In genomic region chr7:74064696-74065095, GRCh38 we compare ENCODE assay signal across 24 cellular contexts. TPM values are rescaled to one million over a fixed set of nuclear protein-coding genes. Genes with fewer than 3 reads are reported as not detected.
"Had no signal": no experiment of that assay in that cellular context is flagged by ENCODE, and none has a peak within 500 bp of the region (broad histone marks: within the 10 kb centered on the region; RNA-seq: fewer than 3 reads in every experiment).

No MANE protein-coding gene starts in this region.

- H3K27ac ChIP-seq: dorsolateral prefrontal cortex, esophagus squamous epithelium, heart right ventricle, neutrophil, parathyroid adenoma, right atrium auricular region, sigmoid colon, transverse colon, upper lobe of right lung, uterus had no signal

- H3K27me3 ChIP-seq: dorsolateral prefrontal cortex, esophagus squamous epithelium, heart right ventricle, neutrophil, right atrium auricular region, sigmoid colon, transverse colon, upper lobe of right lung, uterus had no signal

- H3K9me3 ChIP-seq: esophagus squamous epithelium, heart right ventricle, mucosa of descending colon, neutrophil, right atrium auricular region, sigmoid colon, transverse colon, upper lobe of right lung, uterus had no signal

- H3K36me3 ChIP-seq: neutrophil, transverse colon, uterus had no signal

- H3K4me3 ChIP-seq: dorsolateral prefrontal cortex, esophagus squamous epithelium, heart right ventricle, mucosa of descending colon, right atrium auricular region, sigmoid colon, transverse colon, upper lobe of right lung, uterus had no signal

- H3K4me1 ChIP-seq: uterus had no signal

- DNase-seq: cerebellar nuclear complex; dorsolateral prefrontal cortex; effector CD4-positive, alpha-beta T cell; endodermal cell; erythroblast; esophagus squamous epithelium; foreskin melanocyte; glutamatergic neuron; heart right ventricle; hippocampal formation; mesenchymal stem cell; naive B cell; sigmoid colon; stimulated activated CD4-positive, alpha-beta T cell treated with anti-CD3 and anti-CD28 coated beads, Interleukin-15, amount 100 ng/mL, for 24 hours; stimulated activated CD4-positive, alpha-beta T cell treated with anti-CD3 and anti-CD28 coated beads, Interleukin-2, amount 100 ng/mL, for 48 hours; stimulated activated naive B cell treated with anti-CD40 and anti-IgM and Interleukin-4, amounts not matched to agents 10 μg/mL and 1 μg/mL and 100 μg/mL, for 72 hours; transverse colon; upper lobe of right lung; uterus had no signal

RNA-seq across cellular contexts. Expression of gene ELN, which starts 36.7 kb away (rescaled TPM):
- polyA plus RNA-seq: keratinocyte had no signal
